1 cellular context compared by ENCODE assay signal in genomic region chr17:81245024-81245664, GRCh38.
TF ChIP-seq lines count a peak whose summit lies in the region.

No MANE protein-coding gene starts in this region.

TF ChIP-seq in K562, 482 proteins besides CTCF, POLR2A, EP300 and RAD21 (continues in another document):
- TF ChIP-seq PCBP1 (IDR thresholded peaks at IDR 0.05; ENCODE audit: low read depth, low read length, poor library complexity, severe bottlenecking) (no peak), ZNF740 (CRISPR knock-in tag; IDR thresholded peaks at IDR 0.05) (0 out of 2 replicates have a peak, but pooled peaks have one; percentile 13), ZNF740 (tag; IDR thresholded peaks at IDR 0.05) (no peak), FOXK2 (conservative IDR thresholded peaks at IDR 0.05 in 1 of 2, IDR thresholded peaks at IDR 0.05 in 1 of 2; ENCODE audit: low read depth in 2 of 2) (no peak), PPARD (CRISPR knock-in tag; IDR thresholded peaks at IDR 0.05) (no peak), ZBTB40 (IDR thresholded peaks at IDR 0.05) (no peak), ZBTB40 (CRISPR knock-in tag; IDR thresholded peaks at IDR 0.05) (no peak), ETV5 (CRISPR knock-in tag; IDR thresholded peaks at IDR 0.05; ENCODE audit: low read depth) (no peak), HNRNPL (IDR thresholded peaks at IDR 0.05; ENCODE audit: low read depth, low read length) (no peak), CBX3 (IDR thresholded peaks at IDR 0.05; ENCODE audit: borderline replicate concordance in 1 of 2, low read length in 2 of 2) (no peak), POLR2B (IDR thresholded peaks at IDR 0.05; ENCODE audit: low read depth, partially characterized antibody) (no peak), RUNX1 (IDR thresholded peaks at IDR 0.05; ENCODE audit: low read depth) (no peak), ARHGAP35 (IDR thresholded peaks at IDR 0.05; ENCODE audit: partially characterized antibody) (no peak), TFAP4 (CRISPR knock-in tag; IDR thresholded peaks at IDR 0.05; ENCODE audit: borderline replicate concordance) (no peak), ZBTB11 (CRISPR knock-in tag; IDR thresholded peaks at IDR 0.05) (no peak), MAX (CRISPR knock-in tag; IDR thresholded peaks at IDR 0.05) (peak; percentile 65), ZNF592 (IDR thresholded peaks at IDR 0.05) (no peak), FOXO4 (CRISPR knock-in tag; IDR thresholded peaks at IDR 0.05) (no peak), FIP1L1 (IDR thresholded peaks at IDR 0.05; ENCODE audit: low read depth, low read length, poor library complexity, severe bottlenecking) (peak; percentile 10), ZNF143 (CRISPR knock-in tag; IDR thresholded peaks at IDR 0.05) (no peak), NCOA6 (IDR thresholded peaks at IDR 0.05) (no peak), BRD9 (IDR thresholded peaks at IDR 0.05; ENCODE audit: low read depth, partially characterized antibody) (no peak), PHB (CRISPR knock-in tag; IDR thresholded peaks at IDR 0.05) (no peak), GABPB2 (CRISPR knock-in tag; conservative IDR thresholded peaks at IDR 0.05) (no peak), TCF7 (IDR thresholded peaks at IDR 0.05; ENCODE audit: borderline replicate concordance) (no peak), HMGXB4 (CRISPR knock-in tag; IDR thresholded peaks at IDR 0.05) (no peak), POLR2G (IDR thresholded peaks at IDR 0.05; ENCODE audit: low read depth, low read length) (peak; percentile 73; the same call in 1 of the 2 replicates), BRF2 (IDR thresholded peaks at IDR 0.05; ENCODE audit: borderline replicate concordance, insufficient read depth, insufficient read length) (no peak), TBL1XR1 (IDR thresholded peaks at IDR 0.05; ENCODE audit: low read length in 2 of 2) (no peak), NUFIP1 (IDR thresholded peaks at IDR 0.05; ENCODE audit: partially characterized antibody) (no peak), ZNF76 (CRISPR knock-in tag; IDR thresholded peaks at IDR 0.05; ENCODE audit: borderline replicate concordance) (no peak), SAFB2 (IDR thresholded peaks at IDR 0.05; ENCODE audit: borderline replicate concordance, low read depth, low read length, severe bottlenecking) (no peak), HEY1 (CRISPR knock-in tag; IDR thresholded peaks at IDR 0.05; ENCODE audit: borderline replicate concordance) (no peak), COPS2 (conservative IDR thresholded peaks at IDR 0.05) (no peak), HNRNPUL1 (IDR thresholded peaks at IDR 0.05; ENCODE audit: low read length) (0 out of 2 replicates have a peak, but pooled peaks have one; percentile 41), L3MBTL2 (IDR thresholded peaks at IDR 0.05) (no peak), GTF2F1 (IDR thresholded peaks at IDR 0.05; ENCODE audit: low read depth, low read length) (no peak)
